In genomic region chrX:153600032-153600373, GRCh38 we compare ENCODE assay signal across 8 cellular contexts. TPM values are rescaled to one million over a fixed set of nuclear protein-coding genes. Genes with fewer than 3 reads are reported as not detected.
A peak's percentile ranks its signal among the peaks of the same experiment; 100 is the strongest.
DNase-seq lines count a peak whose midpoint lies in the region; ATAC-seq and TF ChIP-seq lines count a peak whose summit lies in the region.

No MANE protein-coding gene starts in this region.

- peak overlapping the region; percentile 57 for H3K27ac Mint-ChIP-seq in Calu3 (ENCODE audit: unreplicated experiment)
- peak overlapping the region in 9 of 10 donors; percentile 40 to 87 (median 79) for H3K27ac Mint-ChIP-seq in naive thymus-derived CD8-positive, alpha-beta T cell

- intact Hi-C loops in Calu3 (cut with micrococcal nuclease; ENCODE audit: unreplicated experiment), result no loop called here

- H2AFZ ChIP-seq in MM.1S (ENCODE audit: low read length), result peak overlapping the region; percentile 70; the same call in 1 of the 2 replicates

- no peaks in the 10 kb centered on the region for H3K27me3 ChIP-seq in MM.1S (replicated peaks; ENCODE audit: insufficient read depth, low read length)

- H3F3A ChIP-seq in MM.1S (ENCODE audit: insufficient read depth, low read length), result no peaks in the 10 kb centered on the region

- peaks cover 18% of the 10 kb centered on the region for H3K79me2 ChIP-seq in MM.1S (ENCODE audit: low read length)

- no peaks in the 10 kb centered on the region for H3K9me3 Mint-ChIP-seq in Calu3 (ENCODE audit: low read depth, unreplicated experiment)
- H3K9me3 Mint-ChIP-seq in naive thymus-derived CD8-positive, alpha-beta T cell, result peaks cover 0 to 2% (median 0%) of the 10 kb centered on the region in 9 donors

- H3K4me2 ChIP-seq in MM.1S (ENCODE audit: low read depth, low read length), result peak overlapping the region; percentile 57; the same call in 1 of the 2 replicates

- H3K9ac ChIP-seq in MM.1S (ENCODE audit: low read length), result no peak overlapping the region; the same call in 1 of the 2 replicates

- TF ChIP-seq CTCF in Calu3 (IDR thresholded peaks at IDR 0.05; ENCODE audit: unreplicated experiment) (no peak), MM.1S (IDR thresholded peaks at IDR 0.05; ENCODE audit: low read length) (no peak), cardiac fibroblast (IDR thresholded peaks at IDR 0.05; ENCODE audit: low read depth, low read length) (no peak)

- CTCF ChIA-PET in Calu3 (lab: Charles Lee), result interaction anchor here (0.6 to 1.6 kb wide), 2 partner anchors 36 to 76 kb away, joined by 3 to 4 read pairs; no protein-coding TSS in a partner anchor

- no TSS peak for BruUV-seq in Calu3 (replicated peaks; lab: Mats Ljungman, UMichigan)

- DNase-seq in Calu3 (no peak), MM.1S (no peak), cardiac fibroblast (ENCODE audit: low read depth in 2 of 2) (peak in 1 of 2 donors; percentile 10), iPS-NIHi7 (ENCODE audit: extremely low spot score) (no peak)
- DNase-seq in naive thymus-derived CD8-positive, alpha-beta T cell, result no peak

- no peaks in the 10 kb centered on the region for H3K4me1 ChIP-seq in MM.1S (ENCODE audit: low read length)

- no peaks in the 10 kb centered on the region for H4K20me1 ChIP-seq in MM.1S (ENCODE audit: insufficient read depth, low read length)

- H3K27ac ChIP-seq in MM.1S (ENCODE audit: low read length), result peak overlapping the region; percentile 18; the same call in 1 of the 2 replicates

- H3K36me3 Mint-ChIP-seq in Calu3 (ENCODE audit: insufficient read depth, unreplicated experiment), result peaks cover 30% of the 10 kb centered on the region
- peaks cover 0 to 9% (median 0%) of the 10 kb centered on the region in 3 donors for H3K36me3 Mint-ChIP-seq in naive thymus-derived CD8-positive, alpha-beta T cell

- H3K9me3 ChIP-seq in MM.1S (replicated peaks; ENCODE audit: insufficient read depth, low read length), result no peaks in the 10 kb centered on the region

- peaks cover 35% of the 10 kb centered on the region for H3K4me1 Mint-ChIP-seq in Calu3 (ENCODE audit: low read depth, unreplicated experiment)
- H3K4me1 Mint-ChIP-seq in naive thymus-derived CD8-positive, alpha-beta T cell, result peaks cover 22 to 63% (median 50%) of the 10 kb centered on the region in 4 donors

- ATAC-seq in naive thymus-derived CD8-positive, alpha-beta T cell, result no peak
- ATAC-seq in HG02571 (IDR thresholded peaks at IDR 0.05; ENCODE audit: unreplicated experiment) (no peak), GM21723 (IDR thresholded peaks at IDR 0.05; ENCODE audit: unreplicated experiment) (no peak), GM18861 (IDR thresholded peaks at IDR 0.05; ENCODE audit: unreplicated experiment) (no peak)

- POLR2A ChIA-PET in naive thymus-derived CD8-positive, alpha-beta T cell (lab: Charles Lee), result interaction anchor here (0.7 to 1.4 kb wide), 3 partner anchors 17 to 371 kb away, joined by 3 to 7 read pairs (median 5); no protein-coding TSS in a partner anchor

- H3K4me3 ChIP-seq in MM.1S (ENCODE audit: low read length), result peak overlapping the region; percentile 68
- peak overlapping the region; percentile 67 to 68 for H3K4me3 ChIP-seq in cardiac fibroblast (replicated peaks in 1 of 2; ENCODE audit: low read depth in 2 of 2, low read length in 2 of 2)

- H3K27me3 Mint-ChIP-seq in Calu3 (ENCODE audit: unreplicated experiment), result peaks cover 23% of the 10 kb centered on the region
- no peaks in the 10 kb centered on the region for H3K27me3 Mint-ChIP-seq in naive thymus-derived CD8-positive, alpha-beta T cell

- no peaks in the 10 kb centered on the region for H3K36me3 ChIP-seq in MM.1S (replicated peaks; ENCODE audit: insufficient read depth, low read length)

- H3K4me3 Mint-ChIP-seq in Calu3 (ENCODE audit: low read depth, unreplicated experiment), result peak overlapping the region; percentile 69
- H3K4me3 Mint-ChIP-seq in naive thymus-derived CD8-positive, alpha-beta T cell, result peak overlapping the region; percentile 77 to 94 (median 87)

- no peaks in the 10 kb centered on the region for H3K9me2 ChIP-seq in MM.1S (replicated peaks; ENCODE audit: insufficient read depth, low read length)

RNA-seq across cellular contexts. Expression of gene CCNQ, which starts 1.1 kb away (rescaled TPM):
- 17.8 and 18.9 TPM in 2 replicates for total RNA-seq in Calu3 (2022)
- total RNA-seq in naive thymus-derived CD8-positive, alpha-beta T cell, result 10 to 100 TPM; 25.3 to 27.3 TPM
- 10 to 100 TPM; 28.7 to 37.6 (median 33.8) TPM for polyA plus RNA-seq in naive thymus-derived CD8-positive, alpha-beta T cell

RNA-seq across cellular contexts. Expression of gene DUSP9, which starts 47.0 kb away (rescaled TPM):
- 0.19 and 0.27 TPM in 2 replicates for total RNA-seq in Calu3 (2022)
- total RNA-seq in naive thymus-derived CD8-positive, alpha-beta T cell, result not detected
- not detected for polyA plus RNA-seq in naive thymus-derived CD8-positive, alpha-beta T cell
